Comparison of ENCODE assay signal across 25 cellular contexts in genomic region chr10:52106895-52107294, GRCh38.
DNase-seq lines count a peak whose midpoint lies in the region; ATAC-seq and TF ChIP-seq lines count a peak whose summit lies in the region.
"Had no signal": no experiment of that assay in that cellular context is flagged by ENCODE, and none has a peak within 500 bp of the region (broad histone marks: within the 10 kb centered on the region; RNA-seq: fewer than 3 reads in every experiment).

No MANE protein-coding gene starts in this region.

- H3K36me3 Mint-ChIP-seq in GM23338 (ENCODE audit: low read depth) = peaks cover 11% of the 10 kb centered on the region; the same call in 2 of the 3 replicates
- H3K36me3 Mint-ChIP-seq: activated CD4-positive, alpha-beta memory T cell treated with anti-CD3 and anti-CD28 coated beads for 36 hours; CD14-positive monocyte; IgD-negative memory B cell; immature natural killer cell; natural killer cell treated with Interleukin-12 subunit alpha and Interleukin-12 subunit beta and Interleukin-15 and Interleukin-18, amount 100 ng/mL, for 72 hours had no signal

- no peaks in the 10 kb centered on the region for H3F3A ChIP-seq in GM23338 (replicated peaks; ENCODE audit: low read depth)

- H3K9me2 ChIP-seq in GM23338 (ENCODE audit: insufficient read depth) = no peaks in the 10 kb centered on the region

- H3K14ac ChIP-seq in mesenchymal stem cell (ENCODE audit: low read length in 2 of 2) = no peak overlapping the region

- no peak overlapping the region for H2BK5ac ChIP-seq in mesenchymal stem cell (ENCODE audit: low read depth, low read length, poor library complexity, severe bottlenecking)

- H3K4me3 Mint-ChIP-seq in GM23338 = no peak overlapping the region
- H3K4me3 Mint-ChIP-seq: activated CD4-positive, alpha-beta memory T cell treated with anti-CD3 and anti-CD28 coated beads for 36 hours; CD14-positive monocyte; IgD-negative memory B cell; immature natural killer cell; natural killer cell treated with Interleukin-12 subunit alpha and Interleukin-12 subunit beta and Interleukin-15 and Interleukin-18, amount 100 ng/mL, for 72 hours had no signal

- H3K9me3 ChIP-seq in mesenchymal stem cell (ENCODE audit: control insufficient read depth, low read length) (no peaks in the 10 kb centered on the region), esophagus muscularis mucosa (no peaks in the 10 kb centered on the region)
- H3K9me3 ChIP-seq: body of pancreas, heart left ventricle, left ventricle myocardium inferior, MG63 had no signal

- H3K4me3 ChIP-seq in GM23338 (no peak overlapping the region), brain microvascular endothelial cell (ENCODE audit: low read depth, low read length) (no peak overlapping the region), mesenchymal stem cell (ENCODE audit: insufficient read depth in 1 of 2, low read depth in 1 of 2, low read length in 2 of 2) (no peak overlapping the region), esophagus muscularis mucosa (no peak overlapping the region)
- H3K4me3 ChIP-seq: body of pancreas, heart left ventricle, left ventricle myocardium inferior, MG63, SK-N-MC had no signal

- intact Hi-C loops in esophagus muscularis mucosa (cut with DNase I) (no loop called here), head of caudate nucleus (cut with DNase I) (no loop called here)

- peak overlapping the region in 1 of 2 experiments; percentile 16 for H3K18ac ChIP-seq in mesenchymal stem cell (ENCODE audit: low read depth in 1 of 2, low read length in 2 of 2)

- no peak for TF ChIP-seq POLR2A in esophagus muscularis mucosa (IDR thresholded peaks at IDR 0.05; ENCODE audit: low read depth)

- no peak overlapping the region for H3K23ac ChIP-seq in mesenchymal stem cell (ENCODE audit: low read length in 2 of 2)

- H3K9ac ChIP-seq in mesenchymal stem cell (ENCODE audit: low read length) = no peak overlapping the region

- peaks cover 9% of the 10 kb centered on the region; the same call in 2 of the 3 replicates for H3K4me1 Mint-ChIP-seq in GM23338
- H3K4me1 Mint-ChIP-seq: CD14-positive monocyte, IgD-negative memory B cell, immature natural killer cell had no signal

- no peaks in the 10 kb centered on the region for H3K79me1 ChIP-seq in mesenchymal stem cell (replicated peaks; ENCODE audit: low read length, poor library complexity, severe bottlenecking)

- H4K8ac ChIP-seq in mesenchymal stem cell (ENCODE audit: low read length) = no peak overlapping the region

- no peak overlapping the region for H2BK120ac ChIP-seq in mesenchymal stem cell (ENCODE audit: low read depth, low read length)

- H3K4ac ChIP-seq in mesenchymal stem cell (ENCODE audit: low read depth in 1 of 2, low read length in 2 of 2) = no peak overlapping the region

- no peak for TF ChIP-seq CTCF in GM23338 (conservative IDR thresholded peaks at IDR 0.05; ENCODE audit: low read depth in 2 of 2)
- no peak for TF ChIP-seq CTCF in brain microvascular endothelial cell (IDR thresholded peaks at IDR 0.05; ENCODE audit: low read depth, low read length, missing control alignments)
- no peak for TF ChIP-seq CTCF in esophagus muscularis mucosa (IDR thresholded peaks at IDR 0.05)

- H3K27ac ChIP-seq in GM23338 (ENCODE audit: low read depth) (no peak overlapping the region), brain microvascular endothelial cell (no peak overlapping the region), mesenchymal stem cell (ENCODE audit: low read length, poor library complexity, severe bottlenecking) (no peak overlapping the region), esophagus muscularis mucosa (replicated peaks in 1 of 4) (no peak overlapping the region), caudate nucleus (ENCODE audit: low read depth, low read length) (no peak overlapping the region)
- H3K27ac ChIP-seq: body of pancreas, heart left ventricle, HL-60, left ventricle myocardium inferior, SK-N-MC had no signal

- no peak overlapping the region for H2BK12ac ChIP-seq in mesenchymal stem cell (ENCODE audit: low read length in 2 of 2)

- no peak overlapping the region for H2AFZ ChIP-seq in GM23338
- no peak overlapping the region for H2AFZ ChIP-seq in mesenchymal stem cell (ENCODE audit: low read depth, low read length)

- no peak overlapping the region for H2AK5ac ChIP-seq in mesenchymal stem cell (ENCODE audit: low read length, severe bottlenecking)

- H4K20me1 ChIP-seq in GM23338 (replicated peaks; ENCODE audit: insufficient read depth) = no peaks in the 10 kb centered on the region

- H3K27ac Mint-ChIP-seq in GM23338 = no peak overlapping the region; the same call in 1 of the 2 replicates
- H3K27ac Mint-ChIP-seq: activated CD4-positive, alpha-beta memory T cell treated with anti-CD3 and anti-CD28 coated beads for 36 hours; CD14-positive monocyte; IgD-negative memory B cell; immature natural killer cell; natural killer cell treated with Interleukin-12 subunit alpha and Interleukin-12 subunit beta and Interleukin-15 and Interleukin-18, amount 100 ng/mL, for 72 hours had no signal

- H3K4me2 ChIP-seq in GM23338 = no peak overlapping the region
- H3K4me2 ChIP-seq in mesenchymal stem cell (ENCODE audit: low read length, poor library complexity, severe bottlenecking) = no peak overlapping the region

- no peak overlapping the region for H4K91ac ChIP-seq in mesenchymal stem cell (ENCODE audit: low read length)

- DNase-seq in GM23338 (ENCODE audit: low spot score) = peak; percentile 59
- peak; percentile 18 for DNase-seq in LHCN-M2 (ENCODE audit: low read depth)
- peak; percentile 37 for DNase-seq in brain microvascular endothelial cell
- peak; percentile 40 for DNase-seq in mesenchymal stem cell
- DNase-seq in esophagus muscularis mucosa (ENCODE audit: extremely low spot score) = no peak
- DNase-seq in head of caudate nucleus = no peak
- DNase-seq in caudate nucleus (lab: John Stamatoyannopoulos, UW) = no peak
- DNase-seq in T-helper 9 cell = no peak
- DNase-seq: activated CD4-positive, alpha-beta memory T cell treated with anti-CD3 and anti-CD28 coated beads for 36 hours; activated CD4-positive, CD25-positive, alpha-beta regulatory T cell; activated effector memory CD4-positive, alpha-beta T cell treated with anti-CD3 and anti-CD28 coated beads, Interleukin-2, amount 50 U/mL, for 16 hours; body of pancreas; heart left ventricle; immature natural killer cell; left ventricle myocardium inferior; MG63; midbrain; NCI-H146; posterior cingulate gyrus had no signal

- peak; percentile 84 for ATAC-seq in GM23338
- ATAC-seq: body of pancreas; heart left ventricle; natural killer cell treated with Interleukin-12 subunit alpha and Interleukin-12 subunit beta and Interleukin-15 and Interleukin-18, amount 100 ng/mL, for 72 hours; sciatic nerve had no signal

- no peak overlapping the region for H2BK15ac ChIP-seq in mesenchymal stem cell (ENCODE audit: low read depth, poor library complexity, severe bottlenecking)

- H3K27me3 Mint-ChIP-seq in GM23338 (ENCODE audit: insufficient read depth, low read depth, poor library complexity) = peaks cover 2% of the 10 kb centered on the region
- H3K27me3 Mint-ChIP-seq: activated CD4-positive, alpha-beta memory T cell treated with anti-CD3 and anti-CD28 coated beads for 36 hours; IgD-negative memory B cell; natural killer cell treated with Interleukin-12 subunit alpha and Interleukin-12 subunit beta and Interleukin-15 and Interleukin-18, amount 100 ng/mL, for 72 hours had no signal

- no peak for TF ChIP-seq EP300 in esophagus muscularis mucosa (IDR thresholded peaks at IDR 0.05)

- H3K79me2 ChIP-seq in GM23338 (replicated peaks; ENCODE audit: insufficient read depth) = no peaks in the 10 kb centered on the region

- in situ Hi-C loops in brain microvascular endothelial cell (cut with HindIII; ENCODE audit: low pct_ligation_motif_present, low sequenced_read_pairs) = no loop called here

- H3K27me3 ChIP-seq in GM23338 (ENCODE audit: insufficient read depth) = no peaks in the 10 kb centered on the region
- H3K27me3 ChIP-seq in brain microvascular endothelial cell (replicated peaks) = no peaks in the 10 kb centered on the region
- no peaks in the 10 kb centered on the region for H3K27me3 ChIP-seq in mesenchymal stem cell (ENCODE audit: control insufficient read depth in 1 of 2, insufficient read depth in 1 of 2, low read length in 2 of 2)
- H3K27me3 ChIP-seq in esophagus muscularis mucosa = no peaks in the 10 kb centered on the region
- H3K27me3 ChIP-seq: body of pancreas, heart left ventricle, MG63 had no signal

- H3K9me3 Mint-ChIP-seq in GM23338 = peaks cover 7% of the 10 kb centered on the region; the same call in 2 of the 3 replicates
- H3K9me3 Mint-ChIP-seq: activated CD4-positive, alpha-beta memory T cell treated with anti-CD3 and anti-CD28 coated beads for 36 hours; IgD-negative memory B cell; natural killer cell treated with Interleukin-12 subunit alpha and Interleukin-12 subunit beta and Interleukin-15 and Interleukin-18, amount 100 ng/mL, for 72 hours had no signal

- H3K36me3 ChIP-seq in GM23338 (ENCODE audit: insufficient read depth) (0 out of 2 replicates have a peak, but pooled peaks cover 4% of the 10 kb centered on the region), brain microvascular endothelial cell (replicated peaks) (no peaks in the 10 kb centered on the region), mesenchymal stem cell (ENCODE audit: control insufficient read depth in 1 of 2, insufficient read depth in 2 of 2, low read depth in 1 of 2, low read length in 2 of 2) (no peaks in the 10 kb centered on the region), esophagus muscularis mucosa (no peaks in the 10 kb centered on the region)
- H3K36me3 ChIP-seq: heart left ventricle, left ventricle myocardium inferior, MG63 had no signal

- H3K4me1 ChIP-seq in GM23338 (ENCODE audit: insufficient read depth) (no peaks in the 10 kb centered on the region), mesenchymal stem cell (ENCODE audit: control insufficient read depth, insufficient read depth, low read depth, low read length) (no peaks in the 10 kb centered on the region), esophagus muscularis mucosa (peaks cover 0 to 7% (median 1%) of the 10 kb centered on the region in 4 donors)
- H3K4me1 ChIP-seq: body of pancreas had no signal

Comparison
In these comparisons a context has a peak if more than half of its experiments do, and no peak if none do; other contexts are left out.
1. DNase-seq: peak in GM23338 (single experiment), LHCN-M2 (single experiment), brain microvascular endothelial cell (single experiment) and mesenchymal stem cell (single experiment); none in esophagus muscularis mucosa (single experiment), head of caudate nucleus (0 of 42), caudate nucleus (0 of 61) and T-helper 9 cell (single experiment).